17 cellular contexts compared by ENCODE assay signal in genomic region chr10:35843524-35844171, GRCh38.
DNase-seq lines count a peak whose midpoint lies in the region; ATAC-seq and TF ChIP-seq lines count a peak whose summit lies in the region.
"Had no signal": no experiment of that assay in that cellular context is flagged by ENCODE, and none has a peak within 500 bp of the region (broad histone marks: within the 10 kb centered on the region; RNA-seq: fewer than 3 reads in every experiment).

No MANE protein-coding gene starts in this region.

- H3K79me1 ChIP-seq in neuronal stem cell (ENCODE audit: low read depth, low read length) = no peaks in the 10 kb centered on the region
- no peaks in the 10 kb centered on the region for H3K79me1 ChIP-seq in trophoblast cell (ENCODE audit: low read length)

- no peaks in the 10 kb centered on the region for H3K36me3 ChIP-seq in GM23338 (ENCODE audit: insufficient read depth)
- H3K36me3 ChIP-seq in neuronal stem cell (replicated peaks in 1 of 2; ENCODE audit: control insufficient read depth in 2 of 2, insufficient read depth in 2 of 2, low read length in 2 of 2) = no peaks in the 10 kb centered on the region
- no peaks in the 10 kb centered on the region for H3K36me3 ChIP-seq in trophoblast cell (ENCODE audit: control insufficient read depth in 1 of 2, insufficient read depth in 2 of 2, low read length in 2 of 2)
- H3K36me3 ChIP-seq: gastrocnemius medialis had no signal

- peaks cover 9% of the 10 kb centered on the region; the same call in 1 of the 3 replicates for H3K36me3 Mint-ChIP-seq in GM23338 (ENCODE audit: low read depth)
- H3K36me3 Mint-ChIP-seq: CD4-positive, alpha-beta memory T cell had no signal

- no peaks in the 10 kb centered on the region for H3K27me3 ChIP-seq in GM23338 (ENCODE audit: insufficient read depth)
- no peaks in the 10 kb centered on the region for H3K27me3 ChIP-seq in neuronal stem cell (ENCODE audit: control insufficient read depth in 3 of 3, insufficient read depth in 3 of 3, low read depth in 1 of 3, low read length in 3 of 3)
- no peaks in the 10 kb centered on the region for H3K27me3 ChIP-seq in trophoblast cell (ENCODE audit: insufficient read depth, low read length)
- H3K27me3 ChIP-seq: gastrocnemius medialis had no signal

- H4K8ac ChIP-seq in neuronal stem cell (ENCODE audit: low read depth, low read length) = no peak overlapping the region
- no peak overlapping the region for H4K8ac ChIP-seq in trophoblast cell (ENCODE audit: low read depth, low read length)

- no CpG with 5 or more reads among the region's 13 CpGs for WGBS in neuronal stem cell (ENCODE audit: extremely low coverage in 2 of 2, insufficient read length in 2 of 2, insufficient replicate concordance in 1 of 2), 2 donors
- WGBS in trophoblast cell (ENCODE audit: extremely low coverage, insufficient coverage, insufficient read length) = no CpG with 5 or more reads among the region's 13 CpGs

- H3K14ac ChIP-seq in neuronal stem cell (ENCODE audit: low read length) (no peak overlapping the region), trophoblast cell (ENCODE audit: low read length) (no peak overlapping the region)

- peaks cover 22% of the 10 kb centered on the region for H3K4me1 Mint-ChIP-seq in GM23338
- H3K4me1 Mint-ChIP-seq: activated naive CD8-positive, alpha-beta T cell treated with anti-CD3 and anti-CD28 coated beads, Interleukin-2, amount 50 U/mL, for 24 hours; CD4-positive, alpha-beta memory T cell had no signal

- H2BK120ac ChIP-seq in neuronal stem cell (ENCODE audit: low read depth, low read length) = no peak overlapping the region
- no peak overlapping the region for H2BK120ac ChIP-seq in trophoblast cell (ENCODE audit: insufficient read depth, low read length, poor library complexity)

- H3F3A ChIP-seq in GM23338 (replicated peaks; ENCODE audit: low read depth) = no peaks in the 10 kb centered on the region

- 0 out of 4 replicates have a peak, but pooled peaks of 1 of the 2 experiments have one; percentile 8 for TF ChIP-seq CTCF in GM23338 (conservative IDR thresholded peaks at IDR 0.05; ENCODE audit: low read depth in 2 of 2)

- DNase-seq in GM23338 (ENCODE audit: low spot score) (peak; percentile 28), brain pericyte (ENCODE audit: low read depth, low spot score) (peak; percentile 31), left ventricle myocardium superior (peak; percentile 27), neuronal stem cell (ENCODE audit: low spot score) (no peak), erythroblast (lab: John Stamatoyannopoulos, UW) (no peak), 8988T (no peak), trophoblast cell (no peak)
- no peak for DNase-seq in stimulated activated CD4-positive, alpha-beta T cell treated with anti-CD3 and anti-CD28 coated beads, Interleukin-4, amount 100 ng/mL, for 1 hour
- DNase-seq: activated CD4-positive, alpha-beta T cell treated with anti-CD3 and anti-CD28 coated beads for 4 hours; activated naive CD8-positive, alpha-beta T cell treated with anti-CD3 and anti-CD28 coated beads, Interleukin-2, amount 50 U/mL, for 24 hours; CD4-positive, alpha-beta memory T cell; gastrocnemius medialis; mammary epithelial cell; NCI-H774; stimulated activated naive CD4-positive, alpha-beta T cell treated with Interleukin-2 at 50 U/mL for 16 hours; T1000 had no signal

- H3K9ac ChIP-seq in neuronal stem cell (ENCODE audit: low read depth, low read length, poor library complexity) (no peak overlapping the region), trophoblast cell (ENCODE audit: low read length) (no peak overlapping the region)

- no peak overlapping the region for H4K91ac ChIP-seq in neuronal stem cell (ENCODE audit: low read depth, low read length, poor library complexity)
- no peak overlapping the region for H4K91ac ChIP-seq in trophoblast cell (ENCODE audit: low read depth, low read length)

- H3K4me2 ChIP-seq in GM23338 (no peak overlapping the region), neuronal stem cell (ENCODE audit: insufficient read depth, low read length, poor library complexity, severe bottlenecking) (no peak overlapping the region), trophoblast cell (ENCODE audit: low read length) (no peak overlapping the region)

- H3K4me3 Mint-ChIP-seq in GM23338 = no peak overlapping the region
- H3K4me3 Mint-ChIP-seq: activated naive CD8-positive, alpha-beta T cell treated with anti-CD3 and anti-CD28 coated beads, Interleukin-2, amount 50 U/mL, for 24 hours; CD4-positive, alpha-beta memory T cell had no signal

- H3K9me3 Mint-ChIP-seq in GM23338 = peaks cover 19% of the 10 kb centered on the region

- H3K9me2 ChIP-seq in GM23338 (ENCODE audit: insufficient read depth) = no peaks in the 10 kb centered on the region

- no peak overlapping the region for H2BK12ac ChIP-seq in neuronal stem cell (ENCODE audit: low read length)
- no peak overlapping the region for H2BK12ac ChIP-seq in trophoblast cell (ENCODE audit: low read length)

- H3K9me3 ChIP-seq in neuronal stem cell (replicated peaks in 1 of 2; ENCODE audit: control insufficient read depth in 2 of 2, insufficient read depth in 1 of 2, low read depth in 1 of 2, low read length in 2 of 2) = no peaks in the 10 kb centered on the region
- no peaks in the 10 kb centered on the region for H3K9me3 ChIP-seq in trophoblast cell (ENCODE audit: insufficient read depth, low read depth, low read length)
- H3K9me3 ChIP-seq: gastrocnemius medialis had no signal

- ATAC-seq in GM23338 (peak; percentile 57), left ventricle myocardium superior (peak; percentile 86)
- ATAC-seq: activated naive CD8-positive, alpha-beta T cell treated with anti-CD3 and anti-CD28 coated beads, Interleukin-2, amount 50 U/mL, for 24 hours; gastrocnemius medialis; SK-N-SH treated with all-trans-retinoic acid at 6 μM for 48 hours had no signal

- no peak overlapping the region for H3K18ac ChIP-seq in neuronal stem cell (ENCODE audit: low read length)
- no peak overlapping the region for H3K18ac ChIP-seq in trophoblast cell (ENCODE audit: low read length)

- intact Hi-C loops in left ventricle myocardium superior (cut with micrococcal nuclease) = no loop called here

- H3K4me1 ChIP-seq in GM23338 (ENCODE audit: insufficient read depth) (peaks cover 16% of the 10 kb centered on the region), neuronal stem cell (ENCODE audit: control insufficient read depth in 2 of 2, insufficient read depth in 1 of 2, low read depth in 1 of 2, low read length in 2 of 2) (peaks cover under 1 to 5% of the 10 kb centered on the region in 2 donors), trophoblast cell (ENCODE audit: control insufficient read depth in 1 of 2, insufficient read depth in 2 of 2, low read length in 2 of 2) (peaks cover 0 to 1% of the 10 kb centered on the region in 2 experiments)
- H3K4me1 ChIP-seq: gastrocnemius medialis had no signal

- H3K27ac Mint-ChIP-seq in GM23338 = no peak overlapping the region
- H3K27ac Mint-ChIP-seq: activated naive CD8-positive, alpha-beta T cell treated with anti-CD3 and anti-CD28 coated beads, Interleukin-2, amount 50 U/mL, for 24 hours; CD4-positive, alpha-beta memory T cell had no signal

- H3K4me3 ChIP-seq in GM23338 = no peak overlapping the region
- no peak overlapping the region for H3K4me3 ChIP-seq in neuronal stem cell (ENCODE audit: low read length in 2 of 2)
- no peak overlapping the region for H3K4me3 ChIP-seq in trophoblast cell (ENCODE audit: low read depth, low read length)
- H3K4me3 ChIP-seq: gastrocnemius medialis had no signal

- H3K79me2 ChIP-seq in GM23338 (replicated peaks; ENCODE audit: insufficient read depth) = no peaks in the 10 kb centered on the region
- H3K79me2 ChIP-seq in trophoblast cell (ENCODE audit: control insufficient read depth, insufficient read depth, low read length, poor library complexity) = no peaks in the 10 kb centered on the region

- peak overlapping the region; percentile 65; the same call in 1 of the 2 replicates for H2AFZ ChIP-seq in GM23338
- H2AFZ ChIP-seq in neuronal stem cell (ENCODE audit: low read length) = peak overlapping the region; percentile 72
- H2AFZ ChIP-seq in trophoblast cell (ENCODE audit: insufficient read depth, low read length, poor library complexity) = no peak overlapping the region

- no peak overlapping the region for H4K12ac ChIP-seq in trophoblast cell (ENCODE audit: low read depth, low read length)

- TF ChIP-seq POLR2A in erythroblast (IDR thresholded peaks at IDR 0.05; ENCODE audit: low read length) = no peak

- no peaks in the 10 kb centered on the region for H4K20me1 ChIP-seq in GM23338 (replicated peaks; ENCODE audit: insufficient read depth)

- no peak overlapping the region for H2BK15ac ChIP-seq in neuronal stem cell (ENCODE audit: low read length)

- no peak overlapping the region for H3K4ac ChIP-seq in neuronal stem cell (ENCODE audit: low read length)
- H3K4ac ChIP-seq in trophoblast cell (ENCODE audit: low read depth, low read length) = no peak overlapping the region

- no peak overlapping the region for H3K23ac ChIP-seq in neuronal stem cell (ENCODE audit: low read depth, low read length, poor library complexity)
- no peak overlapping the region for H3K23ac ChIP-seq in trophoblast cell (ENCODE audit: low read length)

- H3K27me3 Mint-ChIP-seq in GM23338 (ENCODE audit: insufficient read depth, low read depth, poor library complexity) = no peaks in the 10 kb centered on the region
- H3K27me3 Mint-ChIP-seq: activated naive CD8-positive, alpha-beta T cell treated with anti-CD3 and anti-CD28 coated beads, Interleukin-2, amount 50 U/mL, for 24 hours; CD4-positive, alpha-beta memory T cell had no signal

- H2BK5ac ChIP-seq in neuronal stem cell (ENCODE audit: low read length) = no peak overlapping the region
- H2BK5ac ChIP-seq in trophoblast cell (ENCODE audit: low read depth, low read length, poor library complexity) = no peak overlapping the region

- H3K27ac ChIP-seq in GM23338 (ENCODE audit: low read depth) = no peak overlapping the region
- no peak overlapping the region for H3K27ac ChIP-seq in neuronal stem cell (replicated peaks; ENCODE audit: low read length)
- H3K27ac ChIP-seq in trophoblast cell (ENCODE audit: low read depth, low read length) = no peak overlapping the region
- H3K27ac ChIP-seq: gastrocnemius medialis had no signal

- no peak overlapping the region for H2AK5ac ChIP-seq in neuronal stem cell (ENCODE audit: low read depth, low read length)
- no peak overlapping the region for H2AK5ac ChIP-seq in trophoblast cell (ENCODE audit: low read length)

TF ChIP-seq in GM23338, 12 proteins besides CTCF, POLR2A, EP300 and RAD21 (continues in another document):
- TF ChIP-seq JUNB (IDR thresholded peaks at IDR 0.05; ENCODE audit: unreplicated experiment) = no peak
- no peak for TF ChIP-seq ZNF114 (CRISPR knock-in tag; IDR thresholded peaks at IDR 0.05)
- TF ChIP-seq STAT1 (IDR thresholded peaks at IDR 0.05; ENCODE audit: unreplicated experiment) = no peak
- TF ChIP-seq NANOG (IDR thresholded peaks at IDR 0.05; ENCODE audit: borderline replicate concordance) = no peak
- TF ChIP-seq CREB1 (CRISPR knock-in tag; IDR thresholded peaks at IDR 0.05; ENCODE audit: low read depth) = no peak
- no peak for TF ChIP-seq EZH2 (IDR thresholded peaks at IDR 0.05; ENCODE audit: low read depth, unreplicated experiment)

Comparison
In these comparisons a context has a peak if more than half of its experiments do, and no peak if none do; other contexts are left out.
1. DNase-seq: peak in GM23338 (single experiment), brain pericyte (single experiment) and left ventricle myocardium superior (single experiment); none in neuronal stem cell (single experiment), erythroblast (0 of 2), stimulated activated CD4-positive, alpha-beta T cell treated with anti-CD3 and anti-CD28 coated beads, Interleukin-4, amount 100 ng/mL, for 1 hour (single experiment), 8988T (single experiment) and trophoblast cell (0 of 2).